8 cellular contexts compared by ENCODE assay signal in genomic region chr4:106329027-106329618, GRCh38. TPM values are rescaled to one million over a fixed set of nuclear protein-coding genes. Genes with fewer than 3 reads are reported as not detected.
A peak's percentile ranks its signal among the peaks of the same experiment; 100 is the strongest.
DNase-seq lines count a peak whose midpoint lies in the region; ATAC-seq and TF ChIP-seq lines count a peak whose summit lies in the region.

No MANE protein-coding gene starts in this region.

- no peak overlapping the region for H3K4me3 Mint-ChIP-seq in nephron progenitor cell

- peak; percentile 94 for ATAC-seq in GM18907 (IDR thresholded peaks at IDR 0.05; ENCODE audit: unreplicated experiment)
- peak; percentile 89 for ATAC-seq in HG03103 (IDR thresholded peaks at IDR 0.05; ENCODE audit: low read depth, unreplicated experiment)

- H3K27me3 ChIP-seq in OCI-LY3 (ENCODE audit: low read depth, low read length) = no peaks in the 10 kb centered on the region

- H3K27me3 Mint-ChIP-seq in nephron progenitor cell (ENCODE audit: low read depth, poor library complexity) = no peaks in the 10 kb centered on the region

- TF ChIP-seq CTCF in OCI-LY3 (IDR thresholded peaks at IDR 0.05; ENCODE audit: low read depth, low read length) (peak; percentile 69), nephron progenitor cell (IDR thresholded peaks at IDR 0.05) (peak; percentile 69)

- H3K4me2 ChIP-seq in OCI-LY3 (ENCODE audit: low read length) = no peak overlapping the region

- H3K79me2 ChIP-seq in OCI-LY3 (ENCODE audit: low read length) = peaks cover 3% of the 10 kb centered on the region; the same call in 1 of the 2 replicates

- no peak overlapping the region for H3K27ac Mint-ChIP-seq in nephron progenitor cell

- H3K36me3 Mint-ChIP-seq in nephron progenitor cell (ENCODE audit: low read depth) = peaks cover 34% of the 10 kb centered on the region

- peaks cover 46% of the 10 kb centered on the region for H3K36me3 ChIP-seq in OCI-LY3 (replicated peaks; ENCODE audit: low read depth, low read length)

- H3K4me1 ChIP-seq in OCI-LY3 (ENCODE audit: low read length) = peaks cover 8% of the 10 kb centered on the region

- no peaks in the 10 kb centered on the region for H3K4me1 Mint-ChIP-seq in nephron progenitor cell

- no peak overlapping the region for H3K9ac ChIP-seq in OCI-LY3 (ENCODE audit: low read length)

- no peak overlapping the region for H3K27ac ChIP-seq in OCI-LY3 (ENCODE audit: low read length)

- H3K4me3 ChIP-seq in OCI-LY3 (ENCODE audit: low read length) = no peak overlapping the region

- peak; percentile 5 for DNase-seq in COR-L47 (lab: John Stamatoyannopoulos, UW)
- peak; percentile 34 to 54 for DNase-seq in dermis microvascular lymphatic vessel endothelial cell (ENCODE audit: low read depth in 2 of 2)
- DNase-seq in nephron progenitor cell = no peak
- no peak for DNase-seq in stimulated activated naive CD4-positive, alpha-beta T cell (lab: John Stamatoyannopoulos, UW)
- no peak for DNase-seq in stimulated activated CD8-positive, alpha-beta memory T cell treated with anti-CD3 and anti-CD28 coated beads, Interleukin-4, amount 100 ng/mL, for 48 hours

- no peaks in the 10 kb centered on the region for H3K9me3 ChIP-seq in OCI-LY3 (ENCODE audit: insufficient read depth, low read length)

- no peak overlapping the region for H2AFZ ChIP-seq in OCI-LY3 (ENCODE audit: low read depth, low read length)

- H4K20me1 ChIP-seq in OCI-LY3 (ENCODE audit: insufficient read depth, low read length) = no peaks in the 10 kb centered on the region

- no peaks in the 10 kb centered on the region for H3K9me3 Mint-ChIP-seq in nephron progenitor cell

RNA-seq across cellular contexts. Expression of gene AIMP1, which starts 12.8 kb away (rescaled TPM):
- 9.5 and 12.2 TPM in 2 replicates for total RNA-seq in dermis microvascular lymphatic vessel endothelial cell

RNA-seq across cellular contexts. Expression of gene TBCK, which starts 13.1 kb away (rescaled TPM):
- total RNA-seq in dermis microvascular lymphatic vessel endothelial cell = 14.6 and 27.1 TPM in 2 replicates

RNA-seq across cellular contexts. Expression of gene GIMD1, which starts 39.5 kb away (rescaled TPM):
- total RNA-seq in dermis microvascular lymphatic vessel endothelial cell = not detected in 2 replicates

Comparison
In these comparisons a context has a peak if more than half of its experiments do, and no peak if none do; other contexts are left out.
1. DNase-seq: peak in COR-L47 (single experiment) and dermis microvascular lymphatic vessel endothelial cell (2 of 2); none in nephron progenitor cell (single experiment), stimulated activated naive CD4-positive, alpha-beta T cell (0 of 6) and stimulated activated CD8-positive, alpha-beta memory T cell treated with anti-CD3 and anti-CD28 coated beads, Interleukin-4, amount 100 ng/mL, for 48 hours (single experiment).